8 cellular contexts compared by ENCODE assay signal in the genomic region with DNA sequence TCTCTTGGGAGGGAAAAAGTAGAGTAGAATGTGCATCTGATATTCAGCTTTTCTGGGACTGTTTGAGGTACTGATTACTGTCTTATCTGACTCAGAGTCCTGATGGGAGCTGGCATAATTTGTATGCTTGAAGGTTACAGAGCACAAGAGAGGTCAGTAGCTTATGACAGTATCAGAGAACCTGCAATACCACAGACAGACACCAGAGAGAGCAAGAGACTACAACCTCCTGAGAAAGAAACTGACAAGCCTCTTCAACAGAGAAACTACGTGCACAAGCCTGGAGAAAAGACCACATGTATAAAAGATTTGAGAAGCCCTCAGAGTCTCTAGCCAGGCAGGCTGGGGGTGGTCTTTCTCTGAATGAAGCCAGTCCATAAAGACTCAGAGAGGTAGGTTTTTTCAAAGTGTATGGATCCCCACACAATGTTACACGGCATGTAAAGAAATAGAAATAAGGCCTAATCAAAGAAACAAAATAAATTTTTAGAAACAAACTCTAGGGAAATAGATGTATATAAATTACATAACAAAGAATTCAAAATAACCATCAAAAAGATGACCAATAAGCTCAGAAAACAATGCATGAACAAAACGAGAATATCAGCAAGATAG.
DNase-seq lines count a peak whose midpoint lies in the region; ATAC-seq and TF ChIP-seq lines count a peak whose summit lies in the region.

No MANE protein-coding gene starts in this region.

- H3K9ac ChIP-seq in neural cell (ENCODE audit: low read length), result no peak overlapping the region

- no peaks in the 10 kb centered on the region for H3K9me2 ChIP-seq in neural cell (ENCODE audit: insufficient read depth, low read length)

- peak; percentile 85 for TF ChIP-seq CTCF in AG04450 (IDR thresholded peaks at IDR 0.05; ENCODE audit: low read depth, low read length)
- peak; percentile 86 for TF ChIP-seq CTCF in endothelial cell (IDR thresholded peaks at IDR 0.05; ENCODE audit: unreplicated experiment)
- TF ChIP-seq CTCF in neural cell (IDR thresholded peaks at IDR 0.05; ENCODE audit: poor library complexity, severe bottlenecking), result peak; percentile 78

- H3K4me2 ChIP-seq in neural cell (ENCODE audit: low read length), result no peak overlapping the region

- H3K4me3 Mint-ChIP-seq in endothelial cell (ENCODE audit: unreplicated experiment), result no peak overlapping the region

- DNase-seq in AG04450 (ENCODE audit: low read depth, low spot score) (peak; percentile 1), HT-29 (ENCODE audit: low spot score) (peak; percentile 87), NOMO-1 treated with dmso at 0.1 percent for 144 hours (lab: John Stamatoyannopoulos, UW; ENCODE audit: unreplicated experiment) (peak; percentile 17), endothelial cell (ENCODE audit: low spot score) (peak; percentile 72), epidermal melanocyte (ENCODE audit: insufficient read length, low spot score) (no peak)

- H3K27me3 ChIP-seq in AG04450 (ENCODE audit: control insufficient read depth, insufficient read depth, low read length) (no peaks in the 10 kb centered on the region), neural cell (ENCODE audit: insufficient read depth, low read depth, low read length) (no peaks in the 10 kb centered on the region)

- H3K4me1 Mint-ChIP-seq in endothelial cell (ENCODE audit: unreplicated experiment), result no peaks in the 10 kb centered on the region

- no peaks in the 10 kb centered on the region for H3F3A ChIP-seq in neural cell (ENCODE audit: insufficient read depth, low read length, poor library complexity, severe bottlenecking)

- POLR2A ChIA-PET in AG04450 (lab: Yijun Ruan, JAX), result no interaction called here

- no peaks in the 10 kb centered on the region for H3K9me3 Mint-ChIP-seq in endothelial cell (ENCODE audit: unreplicated experiment)

- no peak for TF ChIP-seq EP300 in neural cell (conservative IDR thresholded peaks at IDR 0.05; ENCODE audit: poor library complexity, severe bottlenecking)

- no peaks in the 10 kb centered on the region for H4K20me1 ChIP-seq in neural cell (ENCODE audit: insufficient read depth)

- no peaks in the 10 kb centered on the region for H3K36me3 ChIP-seq in neural cell (ENCODE audit: insufficient read depth, low read length)

- H3K4me3 ChIP-seq in AG04450 (ENCODE audit: low read depth, low read length) (no peak overlapping the region), neural cell (ENCODE audit: low read length) (no peak overlapping the region)

- CTCF ChIA-PET in AG04450 (lab: Charles Lee), result interaction anchor here (0.8 to 1.4 kb wide), 4 partner anchors 19 to 304 kb away, joined by 3 to 5 read pairs (median 4); no protein-coding TSS in a partner anchor

- no peaks in the 10 kb centered on the region for H3K27me3 Mint-ChIP-seq in endothelial cell (ENCODE audit: unreplicated experiment)

- H2AFZ ChIP-seq in neural cell (ENCODE audit: low read depth, low read length), result no peak overlapping the region

- TF ChIP-seq RAD21 in neural cell (conservative IDR thresholded peaks at IDR 0.05), result peak; percentile 85

- H3K27ac ChIP-seq in AG04450 (ENCODE audit: low read depth, low read length), result no peak overlapping the region
- no peak overlapping the region for H3K27ac ChIP-seq in neural cell (ENCODE audit: low read length)

- no peaks in the 10 kb centered on the region for H3K79me2 ChIP-seq in neural cell (replicated peaks; ENCODE audit: insufficient read depth, low read length)

- no peak overlapping the region for H3K27ac Mint-ChIP-seq in endothelial cell (ENCODE audit: unreplicated experiment)

- no peaks in the 10 kb centered on the region for H3K9me3 ChIP-seq in AG04450 (ENCODE audit: control insufficient read depth, insufficient read depth, low read length)
- H3K9me3 ChIP-seq in neural cell (ENCODE audit: low read length), result no peaks in the 10 kb centered on the region

- H3K36me3 Mint-ChIP-seq in endothelial cell (ENCODE audit: low read depth, unreplicated experiment), result no peaks in the 10 kb centered on the region

- ATAC-seq in GM19043 (IDR thresholded peaks at IDR 0.05; ENCODE audit: low read depth, unreplicated experiment) (peak; percentile 84), GM21447 (IDR thresholded peaks at IDR 0.05; ENCODE audit: unreplicated experiment) (no peak)

TF ChIP-seq in neural cell, 6 proteins besides CTCF, POLR2A, EP300 and RAD21:
- peak; percentile 87 for TF ChIP-seq SMC3 (conservative IDR thresholded peaks at IDR 0.05; ENCODE audit: poor library complexity)
- TF ChIP-seq TAF1 (IDR thresholded peaks at IDR 0.05; ENCODE audit: low read depth), result no peak
- no peak for TF ChIP-seq EZH2 (IDR thresholded peaks at IDR 0.05; ENCODE audit: borderline replicate concordance, insufficient read depth, low read length, poor library complexity, severe bottlenecking)
- no peak for TF ChIP-seq MXI1 (conservative IDR thresholded peaks at IDR 0.05; ENCODE audit: poor library complexity, severe bottlenecking)
